15 cellular contexts compared by ENCODE assay signal in genomic region chr15:25795061-25795460, GRCh38.
"Had no signal": no experiment of that assay in that cellular context is flagged by ENCODE, and none has a peak within 500 bp of the region (broad histone marks: within the 10 kb centered on the region; RNA-seq: fewer than 3 reads in every experiment).

No MANE protein-coding gene starts in this region.

- H3K27ac Mint-ChIP-seq: stimulated activated naive B cell treated with anti-CD40 and anti-IgM and Interleukin-4, amounts not matched to agents 10 μg/mL and 1 μg/mL and 100 μg/mL, for 72 hours had no signal

- H3K27me3 Mint-ChIP-seq: T-cell had no signal

- H3K27ac ChIP-seq: dorsolateral prefrontal cortex, heart right ventricle, neutrophil, SK-N-MC, transverse colon had no signal

- H3K4me3 ChIP-seq: ascending aorta, dorsolateral prefrontal cortex, gastroesophageal sphincter, heart right ventricle, SK-N-MC, transverse colon had no signal

- H3K9me3 ChIP-seq: ascending aorta, gastroesophageal sphincter, heart right ventricle, neutrophil, transverse colon had no signal

- ATAC-seq: activated CD4-positive, CD25-positive, alpha-beta regulatory T cell treated with anti-CD3 and anti-CD28 coated beads, Interleukin-2, amount 50 U/mL, for 24 hours; gastroesophageal sphincter; heart right ventricle; stimulated activated naive B cell treated with anti-CD40 and anti-IgM and Interleukin-4, amounts not matched to agents 10 μg/mL and 1 μg/mL and 100 μg/mL, for 72 hours had no signal

- H3K9me3 Mint-ChIP-seq: T-cell had no signal

- H3K4me3 Mint-ChIP-seq: stimulated activated naive B cell treated with anti-CD40 and anti-IgM and Interleukin-4, amounts not matched to agents 10 μg/mL and 1 μg/mL and 100 μg/mL, for 72 hours; T-cell had no signal

- H3K27me3 ChIP-seq: ascending aorta, dorsolateral prefrontal cortex, gastroesophageal sphincter, transverse colon had no signal

- H3K36me3 Mint-ChIP-seq: stimulated activated naive B cell treated with anti-CD40 and anti-IgM and Interleukin-4, amounts not matched to agents 10 μg/mL and 1 μg/mL and 100 μg/mL, for 72 hours; T-cell had no signal

- DNase-seq: activated gamma-delta T cell treated with Interleukin-2 at 50 U/mL for 16 hours; erythroblast; heart right ventricle; retina; stimulated activated naive B cell treated with anti-CD40 and anti-IgM and Interleukin-4, amounts not matched to agents 10 μg/mL and 1 μg/mL and 100 μg/mL, for 72 hours; substantia nigra; T-helper 9 cell; transverse colon had no signal

- H3K36me3 ChIP-seq: ascending aorta, gastroesophageal sphincter, heart right ventricle, neutrophil, transverse colon had no signal
